Comparison of ENCODE assay signal across 7 cellular contexts in genomic region chr11:86800076-86800955, GRCh38. TPM values are rescaled to one million over a fixed set of nuclear protein-coding genes. Genes with fewer than 3 reads are reported as not detected.
DNase-seq lines count a peak whose midpoint lies in the region; ATAC-seq and TF ChIP-seq lines count a peak whose summit lies in the region.

A gene with protein sequence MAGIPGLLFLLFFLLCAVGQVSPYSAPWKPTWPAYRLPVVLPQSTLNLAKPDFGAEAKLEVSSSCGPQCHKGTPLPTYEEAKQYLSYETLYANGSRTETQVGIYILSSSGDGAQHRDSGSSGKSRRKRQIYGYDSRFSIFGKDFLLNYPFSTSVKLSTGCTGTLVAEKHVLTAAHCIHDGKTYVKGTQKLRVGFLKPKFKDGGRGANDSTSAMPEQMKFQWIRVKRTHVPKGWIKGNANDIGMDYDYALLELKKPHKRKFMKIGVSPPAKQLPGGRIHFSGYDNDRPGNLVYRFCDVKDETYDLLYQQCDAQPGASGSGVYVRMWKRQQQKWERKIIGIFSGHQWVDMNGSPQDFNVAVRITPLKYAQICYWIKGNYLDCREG (plus strand): TSS chr11:86800542. CDS start chr11:86807644, 7,102 bp downstream.

- H3K27ac ChIP-seq in coronary artery, result peak within 1 kb of the TSS; percentile 82 to 92

- intact Hi-C loops in left colon (cut with DNase I, micrococcal nuclease), result no loop called here

- DNase-seq in GM03348 (ENCODE audit: low spot score), result peak; percentile 96
- DNase-seq in SW480 (ENCODE audit: low spot score), result peak; percentile 62
- DNase-seq in coronary artery (ENCODE audit: low spot score), result peak; percentile 83
- DNase-seq in left colon, result peak; percentile 73 to 81
- DNase-seq in stimulated activated CD4-positive, alpha-beta T cell treated with anti-CD3 and anti-CD28 coated beads, Interleukin-2, amount 100 ng/mL, for 24 hours, result peak; percentile 33 to 58

- H3K4me3 ChIP-seq in coronary artery, result peak within 1 kb of the TSS; percentile 93

- ATAC-seq in HG03159 (IDR thresholded peaks at IDR 0.05; ENCODE audit: unreplicated experiment), result peak; percentile 43
- peak; percentile 89 for ATAC-seq in left colon
- no peak for ATAC-seq in GM18873 (IDR thresholded peaks at IDR 0.05; ENCODE audit: low FRiP score, unreplicated experiment)

- no peak for TF ChIP-seq CTCF in coronary artery (IDR thresholded peaks at IDR 0.05)

RNA-seq across cellular contexts. Expression of the gene that starts here (rescaled TPM):
- 100 to 1,000 TPM in 1 of 2 donors, 10 to 100 TPM in 1; 54.3 to 124 TPM for total RNA-seq in left colon

Comparison
In these comparisons a context has a peak if more than half of its experiments do, and no peak if none do; other contexts are left out.
1. DNase-seq: peak in every context shown above with its lines; median percentile 96 in GM03348; 83 in coronary artery; 77 in left colon; 62 in SW480; 46 in stimulated activated CD4-positive, alpha-beta T cell treated with anti-CD3 and anti-CD28 coated beads, Interleukin-2, amount 100 ng/mL, for 24 hours.